ENCODE assay signal across 2 cellular contexts in genomic region chr3:11045536-11045935, GRCh38.
TF ChIP-seq lines count a peak whose summit lies in the region.

No MANE protein-coding gene starts in this region.

TF ChIP-seq in GM23338, 12 proteins besides CTCF, POLR2A, EP300 and RAD21:
- TF ChIP-seq ZNF462 (CRISPR knock-in tag; IDR thresholded peaks at IDR 0.05) = no peak
- TF ChIP-seq JUNB (IDR thresholded peaks at IDR 0.05; ENCODE audit: unreplicated experiment) = no peak
- no peak for TF ChIP-seq EZH2 (IDR thresholded peaks at IDR 0.05; ENCODE audit: low read depth, unreplicated experiment)
- TF ChIP-seq ETS1 (IDR thresholded peaks at IDR 0.05) = no peak
- no peak for TF ChIP-seq POLR2AphosphoS5 (IDR thresholded peaks at IDR 0.05; ENCODE audit: low read depth)
- no peak for TF ChIP-seq EZH2phosphoT487 (IDR thresholded peaks at IDR 0.05; ENCODE audit: unreplicated experiment)
- TF ChIP-seq CREB1 (CRISPR knock-in tag; IDR thresholded peaks at IDR 0.05; ENCODE audit: low read depth) = no peak
- TF ChIP-seq ZNF114 (CRISPR knock-in tag; IDR thresholded peaks at IDR 0.05) = no peak
- TF ChIP-seq STAT1 (IDR thresholded peaks at IDR 0.05; ENCODE audit: unreplicated experiment) = no peak
- no peak for TF ChIP-seq NANOG (IDR thresholded peaks at IDR 0.05; ENCODE audit: borderline replicate concordance)
- TF ChIP-seq ZNF331 (CRISPR knock-in tag; IDR thresholded peaks at IDR 0.05; ENCODE audit: low read depth) = no peak
- TF ChIP-seq, protein P1, sequence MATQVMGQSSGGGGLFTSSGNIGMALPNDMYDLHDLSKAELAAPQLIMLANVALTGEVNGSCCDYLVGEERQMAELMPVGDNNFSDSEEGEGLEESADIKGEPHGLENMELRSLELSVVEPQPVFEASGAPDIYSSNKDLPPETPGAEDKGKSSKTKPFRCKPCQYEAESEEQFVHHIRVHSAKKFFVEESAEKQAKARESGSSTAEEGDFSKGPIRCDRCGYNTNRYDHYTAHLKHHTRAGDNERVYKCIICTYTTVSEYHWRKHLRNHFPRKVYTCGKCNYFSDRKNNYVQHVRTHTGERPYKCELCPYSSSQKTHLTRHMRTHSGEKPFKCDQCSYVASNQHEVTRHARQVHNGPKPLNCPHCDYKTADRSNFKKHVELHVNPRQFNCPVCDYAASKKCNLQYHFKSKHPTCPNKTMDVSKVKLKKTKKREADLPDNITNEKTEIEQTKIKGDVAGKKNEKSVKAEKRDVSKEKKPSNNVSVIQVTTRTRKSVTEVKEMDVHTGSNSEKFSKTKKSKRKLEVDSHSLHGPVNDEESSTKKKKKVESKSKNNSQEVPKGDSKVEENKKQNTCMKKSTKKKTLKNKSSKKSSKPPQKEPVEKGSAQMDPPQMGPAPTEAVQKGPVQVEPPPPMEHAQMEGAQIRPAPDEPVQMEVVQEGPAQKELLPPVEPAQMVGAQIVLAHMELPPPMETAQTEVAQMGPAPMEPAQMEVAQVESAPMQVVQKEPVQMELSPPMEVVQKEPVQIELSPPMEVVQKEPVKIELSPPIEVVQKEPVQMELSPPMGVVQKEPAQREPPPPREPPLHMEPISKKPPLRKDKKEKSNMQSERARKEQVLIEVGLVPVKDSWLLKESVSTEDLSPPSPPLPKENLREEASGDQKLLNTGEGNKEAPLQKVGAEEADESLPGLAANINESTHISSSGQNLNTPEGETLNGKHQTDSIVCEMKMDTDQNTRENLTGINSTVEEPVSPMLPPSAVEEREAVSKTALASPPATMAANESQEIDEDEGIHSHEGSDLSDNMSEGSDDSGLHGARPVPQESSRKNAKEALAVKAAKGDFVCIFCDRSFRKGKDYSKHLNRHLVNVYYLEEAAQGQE (IDR thresholded peaks at IDR 0.05; ENCODE audit: unreplicated experiment) = no peak
TF ChIP-seq in GM23338: peak in this region for 0.

TF ChIP-seq in K562, 482 proteins besides CTCF, POLR2A, EP300 and RAD21 (continued from another document):
- TF ChIP-seq, protein P2, sequence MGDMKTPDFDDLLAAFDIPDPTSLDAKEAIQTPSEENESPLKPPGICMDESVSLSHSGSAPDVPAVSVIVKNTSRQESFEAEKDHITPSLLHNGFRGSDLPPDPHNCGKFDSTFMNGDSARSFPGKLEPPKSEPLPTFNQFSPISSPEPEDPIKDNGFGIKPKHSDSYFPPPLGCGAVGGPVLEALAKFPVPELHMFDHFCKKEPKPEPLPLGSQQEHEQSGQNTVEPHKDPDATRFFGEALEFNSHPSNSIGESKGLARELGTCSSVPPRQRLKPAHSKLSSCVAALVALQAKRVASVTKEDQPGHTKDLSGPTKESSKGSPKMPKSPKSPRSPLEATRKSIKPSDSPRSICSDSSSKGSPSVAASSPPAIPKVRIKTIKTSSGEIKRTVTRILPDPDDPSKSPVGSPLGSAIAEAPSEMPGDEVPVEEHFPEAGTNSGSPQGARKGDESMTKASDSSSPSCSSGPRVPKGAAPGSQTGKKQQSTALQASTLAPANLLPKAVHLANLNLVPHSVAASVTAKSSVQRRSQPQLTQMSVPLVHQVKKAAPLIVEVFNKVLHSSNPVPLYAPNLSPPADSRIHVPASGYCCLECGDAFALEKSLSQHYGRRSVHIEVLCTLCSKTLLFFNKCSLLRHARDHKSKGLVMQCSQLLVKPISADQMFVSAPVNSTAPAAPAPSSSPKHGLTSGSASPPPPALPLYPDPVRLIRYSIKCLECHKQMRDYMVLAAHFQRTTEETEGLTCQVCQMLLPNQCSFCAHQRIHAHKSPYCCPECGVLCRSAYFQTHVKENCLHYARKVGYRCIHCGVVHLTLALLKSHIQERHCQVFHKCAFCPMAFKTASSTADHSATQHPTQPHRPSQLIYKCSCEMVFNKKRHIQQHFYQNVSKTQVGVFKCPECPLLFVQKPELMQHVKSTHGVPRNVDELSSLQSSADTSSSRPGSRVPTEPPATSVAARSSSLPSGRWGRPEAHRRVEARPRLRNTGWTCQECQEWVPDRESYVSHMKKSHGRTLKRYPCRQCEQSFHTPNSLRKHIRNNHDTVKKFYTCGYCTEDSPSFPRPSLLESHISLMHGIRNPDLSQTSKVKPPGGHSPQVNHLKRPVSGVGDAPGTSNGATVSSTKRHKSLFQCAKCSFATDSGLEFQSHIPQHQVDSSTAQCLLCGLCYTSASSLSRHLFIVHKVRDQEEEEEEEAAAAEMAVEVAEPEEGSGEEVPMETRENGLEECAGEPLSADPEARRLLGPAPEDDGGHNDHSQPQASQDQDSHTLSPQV (IDR thresholded peaks at IDR 0.05) = no peak
- no peak for TF ChIP-seq CREBBP (IDR thresholded peaks at IDR 0.05; ENCODE audit: low read depth, low read length)
- TF ChIP-seq KAT2B (IDR thresholded peaks at IDR 0.05; ENCODE audit: low read depth, low read length) = no peak
- TF ChIP-seq, protein P3, sequence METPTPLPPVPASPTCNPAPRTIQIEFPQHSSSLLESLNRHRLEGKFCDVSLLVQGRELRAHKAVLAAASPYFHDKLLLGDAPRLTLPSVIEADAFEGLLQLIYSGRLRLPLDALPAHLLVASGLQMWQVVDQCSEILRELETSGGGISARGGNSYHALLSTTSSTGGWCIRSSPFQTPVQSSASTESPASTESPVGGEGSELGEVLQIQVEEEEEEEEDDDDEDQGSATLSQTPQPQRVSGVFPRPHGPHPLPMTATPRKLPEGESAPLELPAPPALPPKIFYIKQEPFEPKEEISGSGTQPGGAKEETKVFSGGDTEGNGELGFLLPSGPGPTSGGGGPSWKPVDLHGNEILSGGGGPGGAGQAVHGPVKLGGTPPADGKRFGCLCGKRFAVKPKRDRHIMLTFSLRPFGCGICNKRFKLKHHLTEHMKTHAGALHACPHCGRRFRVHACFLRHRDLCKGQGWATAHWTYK (CRISPR knock-in tag; IDR thresholded peaks at IDR 0.05) = no peak
- TF ChIP-seq SP1 (CRISPR knock-in tag; IDR thresholded peaks at IDR 0.05) = no peak
- TF ChIP-seq ZNF57 (CRISPR knock-in tag; IDR thresholded peaks at IDR 0.05) = no peak
